Comparison of ENCODE assay signal across 8 cellular contexts in the genomic region with DNA sequence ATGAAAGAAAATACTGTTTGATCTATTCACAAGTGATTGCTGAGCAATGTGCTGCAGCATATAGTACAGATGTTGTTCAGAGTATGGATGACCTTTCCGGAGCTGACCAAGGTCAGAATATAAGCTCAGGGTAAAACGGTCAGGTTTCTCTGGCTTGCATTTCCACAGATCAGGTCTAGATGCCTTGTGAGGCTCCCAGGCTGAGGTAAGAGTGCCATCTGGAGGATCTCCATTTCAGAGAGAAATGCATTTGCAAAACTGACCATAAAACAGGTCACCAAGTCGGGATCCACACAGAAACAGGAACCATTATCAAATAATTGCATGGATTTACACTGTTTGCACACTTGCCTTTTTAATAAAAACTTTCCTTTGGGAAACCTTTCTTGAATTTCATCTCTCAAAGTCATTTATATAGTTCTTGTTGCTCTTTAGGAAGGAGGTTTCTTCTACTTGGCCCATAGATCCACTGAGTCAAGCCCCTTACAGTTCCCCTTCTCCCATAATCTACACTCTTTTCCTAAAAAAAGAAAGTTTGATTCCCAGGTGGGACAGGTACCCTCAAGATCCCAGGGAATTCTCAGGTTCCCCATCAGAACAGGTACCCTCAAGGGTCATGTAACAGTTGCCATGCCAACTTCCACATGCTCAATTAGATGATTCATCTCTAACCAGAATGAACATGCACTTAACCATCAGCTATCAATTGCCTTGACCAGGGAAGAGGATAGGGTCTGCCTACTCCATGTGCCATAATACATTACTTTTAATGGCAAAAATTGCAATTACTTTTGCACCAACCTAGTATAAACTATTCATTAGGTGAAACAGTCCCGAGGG. TPM values are rescaled to one million over a fixed set of nuclear protein-coding genes. Genes with fewer than 3 reads are reported as not detected.
DNase-seq lines count a peak whose midpoint lies in the region; ATAC-seq and TF ChIP-seq lines count a peak whose summit lies in the region.

No MANE protein-coding gene starts in this region.

- no peak overlapping the region for H3K4me3 ChIP-seq in adipocyte (ENCODE audit: low read length)
- H3K4me3 ChIP-seq in left ventricle myocardium inferior, result no peak overlapping the region
- no peak overlapping the region for H3K4me3 ChIP-seq in skeletal muscle cell (ENCODE audit: low read depth, low read length)

- no peak overlapping the region for H3K27ac ChIP-seq in left ventricle myocardium inferior (replicated peaks)

- peaks cover 39% of the 10 kb centered on the region for H3K4me1 ChIP-seq in adipocyte (ENCODE audit: control insufficient read depth, insufficient read depth, low read length)
- no peaks in the 10 kb centered on the region for H3K4me1 ChIP-seq in left ventricle myocardium inferior

- H3K9me3 ChIP-seq in adipocyte (ENCODE audit: control insufficient read depth, low read length), result no peaks in the 10 kb centered on the region
- H3K9me3 ChIP-seq in left ventricle myocardium inferior (replicated peaks), result no peaks in the 10 kb centered on the region

- intact Hi-C loops in left ventricle myocardium inferior (cut with micrococcal nuclease), result loop anchor here (5.0 kb wide), 1 partner anchor 424 kb away; no protein-coding TSS in a partner anchor

- DNase-seq in GM03348 (ENCODE audit: low spot score) (peak; percentile 75), NCI-H1417 treated with DMSO at 0.1 percent for 48 hours (lab: John Stamatoyannopoulos, UW) (peak; percentile 72), adipocyte (ENCODE audit: low read depth) (peak; percentile 69), left ventricle myocardium inferior (no peak), skeletal muscle cell (ENCODE audit: low read depth) (peak; percentile 33), GM19238 (ENCODE audit: insufficient read length, low spot score) (no peak)

- peak; percentile 76 for TF ChIP-seq CTCF in left ventricle myocardium inferior (IDR thresholded peaks at IDR 0.05; ENCODE audit: borderline replicate concordance)

- ATAC-seq in GM18858 (IDR thresholded peaks at IDR 0.05; ENCODE audit: unreplicated experiment) (no peak), GM18868 (IDR thresholded peaks at IDR 0.05; ENCODE audit: unreplicated experiment) (no peak)

- H3K36me3 ChIP-seq in adipocyte (ENCODE audit: control insufficient read depth, insufficient read depth, low read length, severe bottlenecking) (peaks cover 24% of the 10 kb centered on the region), left ventricle myocardium inferior (peaks cover 45% of the 10 kb centered on the region)

- H3K27me3 ChIP-seq in adipocyte (replicated peaks; ENCODE audit: control insufficient read depth, insufficient read depth, low read length) (no peaks in the 10 kb centered on the region), left ventricle myocardium inferior (ENCODE audit: low read depth) (no peaks in the 10 kb centered on the region)

- H3K9ac ChIP-seq in adipocyte (ENCODE audit: low read length), result peak overlapping the region; percentile 53

RNA-seq across cellular contexts. Expression of a gene that starts 25.0 kb away (rescaled TPM):
- 0.47 TPM for total RNA-seq in left ventricle myocardium inferior

RNA-seq across cellular contexts. Expression of a gene that starts 42.4 kb away (rescaled TPM):
- 8.6 TPM for total RNA-seq in left ventricle myocardium inferior

RNA-seq across cellular contexts. Expression of a gene that starts 48.5 kb away (rescaled TPM):
- total RNA-seq in left ventricle myocardium inferior, result not detected

Comparison
In these comparisons a context has a peak if more than half of its experiments do, and no peak if none do; other contexts are left out.
1. DNase-seq: peak in GM03348 (single experiment), NCI-H1417 treated with DMSO at 0.1 percent for 48 hours (single experiment), adipocyte (single experiment) and skeletal muscle cell (single experiment); none in left ventricle myocardium inferior (single experiment) and GM19238 (single experiment).